Comparison of ENCODE assay signal across 9 cellular contexts in genomic region chr19:46728693-46729339, GRCh38. TPM values are rescaled to one million over a fixed set of nuclear protein-coding genes. Genes with fewer than 3 reads are reported as not detected.
DNase-seq lines count a peak whose midpoint lies in the region; ATAC-seq and TF ChIP-seq lines count a peak whose summit lies in the region.
"Had no signal": no experiment of that assay in that cellular context is flagged by ENCODE, and none has a peak within 500 bp of the region (broad histone marks: within the 10 kb centered on the region; RNA-seq: fewer than 3 reads in every experiment).

No MANE protein-coding gene starts in this region.

- peak overlapping the region in 1 of 2 donors; percentile 58 for H3K27ac ChIP-seq in left lung
- H3K27ac ChIP-seq: SK-N-MC had no signal

- H3K27me3 ChIP-seq in left lung = no peaks in the 10 kb centered on the region

- no peaks in the 10 kb centered on the region for H3K9me3 ChIP-seq in left lung

- no peak overlapping the region for H3K4me3 ChIP-seq in cardiac fibroblast (replicated peaks in 1 of 2; ENCODE audit: low read depth in 2 of 2, low read length in 2 of 2)
- no peak overlapping the region for H3K4me3 ChIP-seq in left lung
- H3K4me3 ChIP-seq: SK-N-MC had no signal

- H3K36me3 ChIP-seq in left lung = peaks cover 0 to 84% of the 10 kb centered on the region in 2 donors

- ATAC-seq in left lung (peak; percentile 74), GM21786 (IDR thresholded peaks at IDR 0.05; ENCODE audit: unreplicated experiment) (no peak), HG02884 (IDR thresholded peaks at IDR 0.05; ENCODE audit: unreplicated experiment) (no peak)

- intact Hi-C loops in left lung (cut with DNase I) = no loop called here

- peaks cover 6 to 71% of the 10 kb centered on the region in 2 donors for H3K4me1 ChIP-seq in left lung

- TF ChIP-seq CTCF in cardiac fibroblast (IDR thresholded peaks at IDR 0.05; ENCODE audit: low read depth, low read length) (peak; percentile 98), left lung (IDR thresholded peaks at IDR 0.05) (peak; percentile 96)

- peak; percentile 74 for DNase-seq in Daoy (ENCODE audit: low read depth)
- peak; percentile 18 to 43 for DNase-seq in Kasumi-1 (lab: John Stamatoyannopoulos, UW)
- DNase-seq in activated CD4-positive, CD25-positive, alpha-beta regulatory T cell treated with anti-CD3 and anti-CD28 coated beads, Interleukin-2, amount 50 U/mL, for 72 hours = peak; percentile 87
- peak; percentile 63 to 69 for DNase-seq in cardiac fibroblast (ENCODE audit: low read depth in 2 of 2)
- DNase-seq in left lung = peak; percentile 74 to 96
- DNase-seq in stimulated activated CD4-positive, alpha-beta T cell treated with anti-CD3 and anti-CD28 coated beads, TNF-alpha, amount 100 ng/mL, for 48 hours (ENCODE audit: low read depth in 3 of 3) = peak; percentile 54 to 73 (median 71)

RNA-seq across cellular contexts. Expression of gene PRKD2, which starts 11.9 kb away (rescaled TPM):
- total RNA-seq in Daoy (2014; rRNA removed; shearing (Covaris generic)) = 15.3 and 22.9 TPM in 2 replicates
- total RNA-seq in left lung = 10 to 100 TPM; 37.8 to 48.5 TPM

RNA-seq across cellular contexts. Expression of gene FKRP, which starts 17.0 kb away (rescaled TPM):
- total RNA-seq in Daoy (2014; rRNA removed; shearing (Covaris generic)) = 20.0 and 23.1 TPM in 2 replicates
- 10 to 100 TPM; 18.8 to 20.9 TPM for total RNA-seq in left lung

RNA-seq across cellular contexts. Expression of gene STRN4, which starts 17.4 kb away (rescaled TPM):
- 67.1 and 106 TPM in 2 replicates for total RNA-seq in Daoy (2014; rRNA removed; shearing (Covaris generic))
- total RNA-seq in left lung = 10 to 100 TPM; 54.2 to 73.4 TPM

RNA-seq across cellular contexts. Expression of gene SLC1A5, which starts 59.6 kb away (rescaled TPM):
- 117 and 141 TPM in 2 replicates for total RNA-seq in Daoy (2014; rRNA removed; shearing (Covaris generic))
- total RNA-seq in left lung = 100 to 1,000 TPM in 1 of 2 donors, 10 to 100 TPM in 1; 79.9 to 172 TPM

Comparison
In these comparisons a context has a peak if more than half of its experiments do, and no peak if none do; other contexts are left out.
1. DNase-seq: peak in every context shown above with its lines; median percentile 87 in activated CD4-positive, CD25-positive, alpha-beta regulatory T cell treated with anti-CD3 and anti-CD28 coated beads, Interleukin-2, amount 50 U/mL, for 72 hours; 85 in left lung; 74 in Daoy; 71 in stimulated activated CD4-positive, alpha-beta T cell treated with anti-CD3 and anti-CD28 coated beads, TNF-alpha, amount 100 ng/mL, for 48 hours; 66 in cardiac fibroblast; 30 in Kasumi-1.